ENCODE assay signal across 32 cellular contexts in genomic region chr10:2873769-2874168, GRCh38.
"Had no signal": no experiment of that assay in that cellular context is flagged by ENCODE, and none has a peak within 500 bp of the region (broad histone marks: within the 10 kb centered on the region; RNA-seq: fewer than 3 reads in every experiment).

No MANE protein-coding gene starts in this region.

- H3K4me3 Mint-ChIP-seq: naive B cell; naive thymus-derived CD8-positive, alpha-beta T cell; natural killer cell treated with Interleukin-12 subunit alpha and Interleukin-12 subunit beta and Interleukin-15 and Interleukin-18, amount 100 ng/mL, for 72 hours; nephron progenitor cell; neural crest cell; stimulated activated effector memory CD8-positive, alpha-beta T cell treated with anti-CD3 and anti-CD28 coated beads, Interleukin-12 subunit alpha, Interleukin-12 subunit beta, amount 100 ng/mL, for 72 hours; stimulated activated naive B cell treated with anti-CD40 and anti-IgM and Interleukin-4, amounts not matched to agents 10 μg/mL and 1 μg/mL and 100 μg/mL, for 72 hours; stimulated activated naive CD8-positive, alpha-beta T cell treated with anti-CD3 and anti-CD28 coated beads, Interleukin-15, amount 100 ng/mL, for 72 hours; type B pancreatic cell had no signal

- DNase-seq: naive B cell; naive thymus-derived CD8-positive, alpha-beta T cell; nephron progenitor cell; nucleus accumbens; ovary; posterior cingulate gyrus; psoas muscle; right cardiac atrium; right lobe of liver; sigmoid colon; small intestine; stimulated activated CD4-positive, alpha-beta T cell treated with anti-CD3 and anti-CD28 coated beads, Interleukin-15, amount 100 ng/mL, for 24 hours; stimulated activated CD4-positive, alpha-beta T cell treated with anti-CD3 and anti-CD28 coated beads, Interleukin-2, amount 100 ng/mL, for 24 hours; stimulated activated CD4-positive, alpha-beta T cell treated with anti-CD3 and anti-CD28 coated beads, Interleukin-2, amount 100 ng/mL, for 48 hours; stimulated activated CD4-positive, alpha-beta T cell treated with anti-CD3 and anti-CD28 coated beads, Interleukin-4, amount 100 ng/mL, for 24 hours; stimulated activated naive B cell treated with anti-CD40 and anti-IgM and Interleukin-4, amounts not matched to agents 10 μg/mL and 1 μg/mL and 100 μg/mL, for 72 hours; stimulated activated naive CD8-positive, alpha-beta T cell treated with anti-CD3 and anti-CD28 coated beads, Interleukin-15, amount 100 ng/mL, for 72 hours; stimulated activated naive CD8-positive, alpha-beta T cell treated with anti-CD3 and anti-CD28 coated beads, Interleukin-15, Interleukin-2, amounts not matched to agents 100 U/mL and 50 U/mL, for 24 hours; substantia nigra; testis; tibial artery; transverse colon; upper lobe of right lung; uterus had no signal

- ATAC-seq: naive thymus-derived CD8-positive, alpha-beta T cell; natural killer cell treated with Interleukin-12 subunit alpha and Interleukin-12 subunit beta and Interleukin-15 and Interleukin-18, amount 100 ng/mL, for 72 hours; psoas muscle; right cardiac atrium; right lobe of liver; stimulated activated effector memory CD8-positive, alpha-beta T cell treated with anti-CD3 and anti-CD28 coated beads, Interleukin-12 subunit alpha, Interleukin-12 subunit beta, amount 100 ng/mL, for 72 hours; stimulated activated naive B cell treated with anti-CD40 and anti-IgM and Interleukin-4, amounts not matched to agents 10 μg/mL and 1 μg/mL and 100 μg/mL, for 72 hours; stimulated activated naive CD8-positive, alpha-beta T cell treated with anti-CD3 and anti-CD28 coated beads, Interleukin-15, amount 100 ng/mL, for 72 hours; stimulated activated naive CD8-positive, alpha-beta T cell treated with anti-CD3 and anti-CD28 coated beads, Interleukin-15, Interleukin-2, amounts not matched to agents 100 U/mL and 50 U/mL, for 24 hours; upper lobe of right lung had no signal

- H2AFZ ChIP-seq: parathyroid adenoma had no signal

- H3K27ac ChIP-seq: neutrophil, ovary, parathyroid adenoma, psoas muscle, right lobe of liver, sigmoid colon, suprapubic skin, testis, tibial artery, transverse colon, upper lobe of right lung, uterus had no signal

- H3K27me3 ChIP-seq: neutrophil, right lobe of liver, sigmoid colon, testis, transverse colon, upper lobe of right lung, uterus had no signal

- H3K4me1 Mint-ChIP-seq: naive B cell; naive thymus-derived CD8-positive, alpha-beta T cell; nephron progenitor cell; neural crest cell; stimulated activated effector memory CD8-positive, alpha-beta T cell treated with anti-CD3 and anti-CD28 coated beads, Interleukin-12 subunit alpha, Interleukin-12 subunit beta, amount 100 ng/mL, for 72 hours; stimulated activated naive B cell treated with anti-CD40 and anti-IgM and Interleukin-4, amounts not matched to agents 10 μg/mL and 1 μg/mL and 100 μg/mL, for 72 hours; stimulated activated naive CD8-positive, alpha-beta T cell treated with anti-CD3 and anti-CD28 coated beads, Interleukin-15, amount 100 ng/mL, for 72 hours had no signal

- H3K79me2 ChIP-seq: parathyroid adenoma had no signal

- H3K27ac Mint-ChIP-seq: naive thymus-derived CD8-positive, alpha-beta T cell; natural killer cell treated with Interleukin-12 subunit alpha and Interleukin-12 subunit beta and Interleukin-15 and Interleukin-18, amount 100 ng/mL, for 72 hours; nephron progenitor cell; progenitor cell of endocrine pancreas; stimulated activated effector memory CD8-positive, alpha-beta T cell treated with anti-CD3 and anti-CD28 coated beads, Interleukin-12 subunit alpha, Interleukin-12 subunit beta, amount 100 ng/mL, for 72 hours; stimulated activated naive B cell treated with anti-CD40 and anti-IgM and Interleukin-4, amounts not matched to agents 10 μg/mL and 1 μg/mL and 100 μg/mL, for 72 hours; stimulated activated naive CD8-positive, alpha-beta T cell treated with anti-CD3 and anti-CD28 coated beads, Interleukin-15, amount 100 ng/mL, for 72 hours; type B pancreatic cell had no signal

- H3K4me3 ChIP-seq: ovary, psoas muscle, right lobe of liver, sigmoid colon, suprapubic skin, testis, tibial artery, transverse colon, upper lobe of right lung, uterus had no signal

- H3K36me3 Mint-ChIP-seq: naive B cell; naive thymus-derived CD8-positive, alpha-beta T cell; natural killer cell treated with Interleukin-12 subunit alpha and Interleukin-12 subunit beta and Interleukin-15 and Interleukin-18, amount 100 ng/mL, for 72 hours; stimulated activated effector memory CD8-positive, alpha-beta T cell treated with anti-CD3 and anti-CD28 coated beads, Interleukin-12 subunit alpha, Interleukin-12 subunit beta, amount 100 ng/mL, for 72 hours; stimulated activated naive B cell treated with anti-CD40 and anti-IgM and Interleukin-4, amounts not matched to agents 10 μg/mL and 1 μg/mL and 100 μg/mL, for 72 hours; type B pancreatic cell had no signal

- H3K9me3 ChIP-seq: neutrophil, ovary, psoas muscle, right lobe of liver, sigmoid colon, suprapubic skin, testis, tibial artery, transverse colon, upper lobe of right lung, uterus had no signal

- H3K4me1 ChIP-seq: parathyroid adenoma, psoas muscle, right lobe of liver, sigmoid colon, suprapubic skin, testis, tibial artery, transverse colon, upper lobe of right lung, uterus had no signal

- H3K9ac ChIP-seq: parathyroid adenoma had no signal

- H3K9me3 Mint-ChIP-seq: naive thymus-derived CD8-positive, alpha-beta T cell; natural killer cell treated with Interleukin-12 subunit alpha and Interleukin-12 subunit beta and Interleukin-15 and Interleukin-18, amount 100 ng/mL, for 72 hours; nephron progenitor cell; neural crest cell; stimulated activated effector memory CD8-positive, alpha-beta T cell treated with anti-CD3 and anti-CD28 coated beads, Interleukin-12 subunit alpha, Interleukin-12 subunit beta, amount 100 ng/mL, for 72 hours; stimulated activated naive B cell treated with anti-CD40 and anti-IgM and Interleukin-4, amounts not matched to agents 10 μg/mL and 1 μg/mL and 100 μg/mL, for 72 hours; stimulated activated naive CD8-positive, alpha-beta T cell treated with anti-CD3 and anti-CD28 coated beads, Interleukin-15, amount 100 ng/mL, for 72 hours; type B pancreatic cell had no signal

- H3K36me3 ChIP-seq: neutrophil, ovary, right lobe of liver, sigmoid colon, suprapubic skin, tibial artery, transverse colon, upper lobe of right lung, uterus had no signal
